In genomic region chrX:54639346-54640102, GRCh38 we compare ENCODE assay signal across 8 cellular contexts.
DNase-seq lines count a peak whose midpoint lies in the region; ATAC-seq and TF ChIP-seq lines count a peak whose summit lies in the region.

No MANE protein-coding gene starts in this region.

- peak; percentile 76 for TF ChIP-seq CTCF in BJ (IDR thresholded peaks at IDR 0.05; ENCODE audit: insufficient read depth, low read depth, low read length)

- no peaks in the 10 kb centered on the region for H3K27me3 Mint-ChIP-seq in activated CD4-positive, alpha-beta T cell treated with anti-CD3 and anti-CD28 coated beads for 36 hours

- H3K27ac ChIP-seq in cingulate gyrus (ENCODE audit: low read depth, low read length): peak overlapping the region; percentile 89

- H3K4me3 ChIP-seq in BJ (ENCODE audit: low read depth, low read length): peak overlapping the region; percentile 43

- DNase-seq in BJ (ENCODE audit: low read depth) (peak; percentile 89), GM19240 (ENCODE audit: insufficient read length, low spot score) (peak; percentile 50), NCI-H510A treated with DMSO at 0.1 percent for 48 hours (lab: John Stamatoyannopoulos, UW) (peak; percentile 89), kidney glomerular epithelial cell (lab: John Stamatoyannopoulos, UW) (peak; percentile 91)
- DNase-seq in activated CD4-positive, alpha-beta T cell treated with anti-CD3 and anti-CD28 coated beads for 36 hours: peak; percentile 96
- peak; percentile 88 to 90 for DNase-seq in stimulated activated CD4-positive, alpha-beta T cell treated with anti-CD3 and anti-CD28 coated beads, Interleukin-15, amount 100 ng/mL, for 48 hours (ENCODE audit: low read depth in 2 of 2)

- H3K9me3 Mint-ChIP-seq in activated CD4-positive, alpha-beta T cell treated with anti-CD3 and anti-CD28 coated beads for 36 hours (ENCODE audit: low read depth): peaks cover 9% of the 10 kb centered on the region

- H3K27ac Mint-ChIP-seq in activated CD4-positive, alpha-beta T cell treated with anti-CD3 and anti-CD28 coated beads for 36 hours: peak overlapping the region; percentile 92

- peaks cover 6% of the 10 kb centered on the region for H3K4me1 Mint-ChIP-seq in activated CD4-positive, alpha-beta T cell treated with anti-CD3 and anti-CD28 coated beads for 36 hours

- intact Hi-C loops in activated CD4-positive, alpha-beta T cell treated with anti-CD3 and anti-CD28 coated beads for 36 hours (cut with DNase I, micrococcal nuclease): loop anchor here (1.0 to 10.0 kb wide), 12 partner anchors 109 to 925 kb away; partner anchors contain the start of genes GNL3L (in 2 of the 2), PHF8 (in 2 of the 2), TSR2 (in 2 of the 2) and APEX2 (in 1 of the 2)

- no peaks in the 10 kb centered on the region for H3K36me3 ChIP-seq in BJ (ENCODE audit: control insufficient read depth, insufficient read depth, low read length)

- H3K36me3 Mint-ChIP-seq in activated CD4-positive, alpha-beta T cell treated with anti-CD3 and anti-CD28 coated beads for 36 hours (ENCODE audit: low read depth): peaks cover 5% of the 10 kb centered on the region

- H3K27me3 ChIP-seq in BJ (ENCODE audit: control insufficient read depth, insufficient read depth, low read length): no peaks in the 10 kb centered on the region

- peak; percentile 93 for ATAC-seq in HG03457 (IDR thresholded peaks at IDR 0.05; ENCODE audit: unreplicated experiment)
- ATAC-seq in activated CD4-positive, alpha-beta T cell treated with anti-CD3 and anti-CD28 coated beads for 36 hours: peak; percentile 93

- H3K4me3 Mint-ChIP-seq in activated CD4-positive, alpha-beta T cell treated with anti-CD3 and anti-CD28 coated beads for 36 hours: peak overlapping the region; percentile 84

- POLR2A ChIA-PET in BJ (lab: Charles Lee): interaction anchor here (0.6 to 0.7 kb wide), 3 partner anchors 169 to 367 kb away, joined by 3 to 13 read pairs (median 3); no protein-coding TSS in a partner anchor
- POLR2A ChIA-PET in activated CD4-positive, alpha-beta T cell treated with anti-CD3 and anti-CD28 coated beads for 36 hours (lab: Charles Lee): interaction anchor here (0.6 to 1.4 kb wide), 5 partner anchors 19 to 956 kb away, joined by 3 to 12 read pairs (median 5); partner anchors contain the start of gene PHF8

- CTCF ChIA-PET in BJ (lab: Yijun Ruan, JAX): interaction anchor here (1.0 to 1.2 kb wide), 3 partner anchors 11 to 595 kb away, joined by 3 to 4 read pairs (median 4); partner anchors contain the start of gene PHF8
- CTCF ChIA-PET in activated CD4-positive, alpha-beta T cell treated with anti-CD3 and anti-CD28 coated beads for 36 hours (lab: Charles Lee): interaction anchor here (0.6 to 1.0 kb wide), 4 partner anchors 12 to 360 kb away, joined by 3 to 4 read pairs (median 3); partner anchors contain the start of genes APEX2 and WNK3

Comparison
In these comparisons a context has a peak if more than half of its experiments do, and no peak if none do; other contexts are left out.
1. Peak in every context shown above with its lines: DNase-seq, ATAC-seq, H3K4me3 ChIP-seq and H3K27ac ChIP-seq.